22 cellular contexts compared by ENCODE assay signal in genomic region chr16:65284583-65284982, GRCh38.
"Had no signal": no experiment of that assay in that cellular context is flagged by ENCODE, and none has a peak within 500 bp of the region (broad histone marks: within the 10 kb centered on the region; RNA-seq: fewer than 3 reads in every experiment).

No MANE protein-coding gene starts in this region.

- H3K9me3 ChIP-seq: ascending aorta, breast epithelium, neutrophil, tibial nerve had no signal

- H3K27me3 ChIP-seq: ascending aorta, breast epithelium, neutrophil, tibial nerve had no signal

- H3K9me3 Mint-ChIP-seq: activated B cell treated with CpG ODN at 0.5 μM for 24 hours; activated T-helper 1 cell treated with anti-CD3 and anti-CD28 coated beads, Interleukin-12 subunit alpha, Interleukin-12 subunit beta, Interleukin-2, Interleukin-4 antibody, amounts not matched to agents 30 ng/mL and 10 ng/mL and 1 ng/mL, durations not matched to agents 14 hours and 24 hours and 36 hours; endodermal cell had no signal

- H3K27ac ChIP-seq: ascending aorta, breast epithelium, neutrophil, tibial nerve had no signal

- H3K4me3 Mint-ChIP-seq: activated B cell treated with CpG ODN at 0.5 μM for 24 hours; activated T-helper 1 cell treated with anti-CD3 and anti-CD28 coated beads, Interleukin-12 subunit alpha, Interleukin-12 subunit beta, Interleukin-2, Interleukin-4 antibody, amounts not matched to agents 30 ng/mL and 10 ng/mL and 1 ng/mL, durations not matched to agents 14 hours and 24 hours and 36 hours; endodermal cell; T-helper 2 cell treated with Interferon-gamma antibody and Interleukin-4, amounts not matched to agents 5 μg/mL and 100 μg/mL, for 36 hours had no signal

- DNase-seq: activated B cell treated with CpG ODN at 0.5 μM for 24 hours; activated CD4-positive, alpha-beta T cell treated with anti-CD3 and anti-CD28 coated beads, Interleukin-2, amount 50 U/mL, for 1 hour; activated CD8-positive, alpha-beta memory T cell treated with anti-CD3 and anti-CD28 coated beads for 24 hours; activated naive CD4-positive, alpha-beta T cell; endodermal cell; erythroblast; hypothalamus; midbrain; posterior cingulate gyrus; retina; small intestine; stimulated activated CD4-positive, alpha-beta T cell treated with anti-CD3 and anti-CD28 coated beads, Interleukin-4, amount 100 ng/mL, for 4 hours; stimulated activated CD8-positive, alpha-beta memory T cell treated with anti-CD3 and anti-CD28 coated beads, Interleukin-4, amount 100 ng/mL, for 48 hours; stimulated activated naive CD4-positive, alpha-beta T cell treated with Interleukin-2 at 50 U/mL for 16 hours; substantia nigra; SW 1271 had no signal

- H3K27me3 Mint-ChIP-seq: activated B cell treated with CpG ODN at 0.5 μM for 24 hours had no signal

- H3K4me1 ChIP-seq: breast epithelium had no signal

- H3K4me1 Mint-ChIP-seq: activated B cell treated with CpG ODN at 0.5 μM for 24 hours had no signal

- H3K4me3 ChIP-seq: ascending aorta, breast epithelium, tibial nerve had no signal

- H3K27ac Mint-ChIP-seq: activated B cell treated with CpG ODN at 0.5 μM for 24 hours; activated T-helper 1 cell treated with anti-CD3 and anti-CD28 coated beads, Interleukin-12 subunit alpha, Interleukin-12 subunit beta, Interleukin-2, Interleukin-4 antibody, amounts not matched to agents 30 ng/mL and 10 ng/mL and 1 ng/mL, durations not matched to agents 14 hours and 24 hours and 36 hours; endodermal cell; T-helper 2 cell treated with Interferon-gamma antibody and Interleukin-4, amounts not matched to agents 5 μg/mL and 100 μg/mL, for 36 hours had no signal

- H3K36me3 ChIP-seq: ascending aorta, breast epithelium, neutrophil, tibial nerve had no signal
